In genomic region chr1:162270016-162270415, GRCh38 we compare ENCODE assay signal across 27 cellular contexts.
"Had no signal": no experiment of that assay in that cellular context is flagged by ENCODE, and none has a peak within 500 bp of the region (broad histone marks: within the 10 kb centered on the region; RNA-seq: fewer than 3 reads in every experiment).

No MANE protein-coding gene starts in this region.

- DNase-seq: activated CD4-positive, alpha-beta T cell treated with anti-CD3 and anti-CD28 coated beads for 48 hours; activated CD4-positive, alpha-beta T cell treated with anti-CD3 and anti-CD28 coated beads, Interleukin-2, amount 50 U/mL, for 1 hour; activated CD4-positive, alpha-beta T cell treated with anti-CD3 and anti-CD28 coated beads, Interleukin-2, amount 50 U/mL, for 48 hours; activated CD8-positive, alpha-beta memory T cell treated with anti-CD3 and anti-CD28 coated beads for 24 hours; activated CD8-positive, alpha-beta T cell treated with anti-CD3 and anti-CD28 coated beads for 36 hours; activated effector memory CD4-positive, alpha-beta T cell treated with Interleukin-2 at 50 U/mL for 16 hours; activated gamma-delta T cell treated with Interleukin-2 at 50 U/mL for 16 hours; activated naive CD4-positive, alpha-beta T cell treated with anti-CD3 and anti-CD28 coated beads, Interleukin-2, amount 50 U/mL, for 16 hours; activated naive CD4-positive, alpha-beta T cell treated with Interleukin-2 at 50 U/mL for 16 hours; activated T-cell treated with anti-CD3 and anti-CD28 coated beads, Interleukin-2, amount 50 U/mL, for 4 hours; amniotic stem cell; anterior cingulate cortex; brain microvascular endothelial cell; caudate nucleus; cortex of kidney; dermis blood vessel endothelial cell; effector CD4-positive, alpha-beta T cell; effector memory CD8-positive, alpha-beta T cell; erythroblast; foreskin keratinocyte; gastrocnemius medialis; glutamatergic neuron; heart left ventricle; T-helper 2 cell had no signal

- FAIRE-seq: astrocyte, colon had no signal

- H3K4me3 ChIP-seq: esophagus muscularis mucosa, gastrocnemius medialis, heart left ventricle had no signal

- H3K9me3 ChIP-seq: esophagus muscularis mucosa, gastrocnemius medialis, heart left ventricle had no signal

- H3K27me3 ChIP-seq: brain microvascular endothelial cell, esophagus muscularis mucosa, foreskin keratinocyte, gastrocnemius medialis, heart left ventricle had no signal

- H3K27ac ChIP-seq: brain microvascular endothelial cell, esophagus muscularis mucosa, foreskin keratinocyte, gastrocnemius medialis, heart left ventricle had no signal

- H3K4me1 ChIP-seq: esophagus muscularis mucosa, foreskin keratinocyte, gastrocnemius medialis, heart left ventricle had no signal

- H3K36me3 ChIP-seq: brain microvascular endothelial cell, esophagus muscularis mucosa, gastrocnemius medialis, heart left ventricle had no signal
